Comparison of ENCODE assay signal across 8 cellular contexts in genomic region chr18:3248670-3249359, GRCh38. TPM values are rescaled to one million over a fixed set of nuclear protein-coding genes. Genes with fewer than 3 reads are reported as not detected.
DNase-seq lines count a peak whose midpoint lies in the region; ATAC-seq and TF ChIP-seq lines count a peak whose summit lies in the region.

No MANE protein-coding gene starts in this region.

- DNase-seq in GF-D8 (lab: John Stamatoyannopoulos, UW) (peak; percentile 37), glutamatergic neuron (no peak), midbrain (lab: John Stamatoyannopoulos, UW) (no peak), NCI-H2196 (lab: John Stamatoyannopoulos, UW; ENCODE audit: unreplicated experiment) (no peak)
- DNase-seq in activated CD4-positive, alpha-beta memory T cell treated with anti-CD3 and anti-CD28 coated beads, Interleukin-2, amount 10 ng/mL, durations not matched to agents 7 days and 5 days = peak; percentile 57

- H3K9ac ChIP-seq in KMS-11 = peak overlapping the region; percentile 79; the same call in 1 of the 2 replicates
- peak overlapping the region; percentile 98 to 99 (median 99) for H3K9ac ChIP-seq in skeletal muscle tissue (ENCODE audit: low read depth in 1 of 3, low read length in 3 of 3)

- peaks cover 42% of the 10 kb centered on the region for H3K79me2 ChIP-seq in KMS-11 (ENCODE audit: insufficient read depth, low read depth)

- H3K36me3 ChIP-seq in KMS-11 (ENCODE audit: insufficient read depth) = no peaks in the 10 kb centered on the region; the same call in 1 of the 2 replicates
- peaks cover 7 to 12% (median 8%) of the 10 kb centered on the region in 3 donors for H3K36me3 ChIP-seq in skeletal muscle tissue (ENCODE audit: control insufficient read depth in 3 of 3, insufficient read depth in 3 of 3, low read length in 3 of 3)

- ATAC-seq in HG02610 (IDR thresholded peaks at IDR 0.05; ENCODE audit: unreplicated experiment) = no peak

- H3K4me2 ChIP-seq in KMS-11 = peak overlapping the region; percentile 92

- no peaks in the 10 kb centered on the region for H3K27me3 Mint-ChIP-seq in activated CD4-positive, alpha-beta memory T cell treated with anti-CD3 and anti-CD28 coated beads, Interleukin-2, amount 10 ng/mL, durations not matched to agents 7 days and 5 days
- H3K27me3 Mint-ChIP-seq in glutamatergic neuron (ENCODE audit: unreplicated experiment) = no peaks in the 10 kb centered on the region

- H3K4me1 ChIP-seq in KMS-11 (ENCODE audit: low read depth, poor library complexity, severe bottlenecking) (peaks cover 43% of the 10 kb centered on the region), skeletal muscle tissue (ENCODE audit: control insufficient read depth in 3 of 3, insufficient read depth in 3 of 3, low read length in 3 of 3) (peaks cover 21 to 55% (median 22%) of the 10 kb centered on the region in 3 donors)

- H3K27ac Mint-ChIP-seq in activated CD4-positive, alpha-beta memory T cell treated with anti-CD3 and anti-CD28 coated beads, Interleukin-2, amount 10 ng/mL, durations not matched to agents 7 days and 5 days = peak overlapping the region; percentile 100
- peak overlapping the region; percentile 81 for H3K27ac Mint-ChIP-seq in glutamatergic neuron (ENCODE audit: unreplicated experiment)

- H4K20me1 ChIP-seq in KMS-11 (ENCODE audit: insufficient read depth) = 0 out of 2 replicates have a peak, but pooled peaks cover 5% of the 10 kb centered on the region

- peaks cover 49% of the 10 kb centered on the region for H3K4me1 Mint-ChIP-seq in activated CD4-positive, alpha-beta memory T cell treated with anti-CD3 and anti-CD28 coated beads, Interleukin-2, amount 10 ng/mL, durations not matched to agents 7 days and 5 days
- H3K4me1 Mint-ChIP-seq in glutamatergic neuron (ENCODE audit: low read depth, unreplicated experiment) = peaks cover 16% of the 10 kb centered on the region

- no peak overlapping the region for H2AFZ ChIP-seq in KMS-11 (ENCODE audit: low read depth)

- TF ChIP-seq CTCF in KMS-11 (conservative IDR thresholded peaks at IDR 0.05; ENCODE audit: low read depth, low read length) (no peak), glutamatergic neuron (IDR thresholded peaks at IDR 0.05; ENCODE audit: partially characterized antibody, unreplicated experiment) (no peak)

- CTCF ChIA-PET in activated CD4-positive, alpha-beta memory T cell treated with anti-CD3 and anti-CD28 coated beads, Interleukin-2, amount 10 ng/mL, durations not matched to agents 7 days and 5 days (lab: Charles Lee) = interaction anchor here (0.6 to 6.5 kb wide), 10 partner anchors 12 to 347 kb away, joined by 3 to 56 read pairs (median 9); partner anchors contain the start of gene MYL12B

- POLR2A ChIA-PET in activated CD4-positive, alpha-beta memory T cell treated with anti-CD3 and anti-CD28 coated beads, Interleukin-2, amount 10 ng/mL, durations not matched to agents 7 days and 5 days (lab: Charles Lee) = interaction anchor here (0.6 to 8.7 kb wide), 38 partner anchors 7 to 593 kb away, joined by 3 to 292 read pairs (median 8); partner anchors contain the start of genes MYL12B, SMCHD1 and TGIF1

- H3K4me3 Mint-ChIP-seq in activated CD4-positive, alpha-beta memory T cell treated with anti-CD3 and anti-CD28 coated beads, Interleukin-2, amount 10 ng/mL, durations not matched to agents 7 days and 5 days = peak overlapping the region; percentile 99
- peak overlapping the region; percentile 90 for H3K4me3 Mint-ChIP-seq in glutamatergic neuron (ENCODE audit: unreplicated experiment)

- H3K9me3 Mint-ChIP-seq in activated CD4-positive, alpha-beta memory T cell treated with anti-CD3 and anti-CD28 coated beads, Interleukin-2, amount 10 ng/mL, durations not matched to agents 7 days and 5 days = no peaks in the 10 kb centered on the region
- H3K9me3 Mint-ChIP-seq in glutamatergic neuron (ENCODE audit: unreplicated experiment) = peaks cover 5% of the 10 kb centered on the region

- H3K36me3 Mint-ChIP-seq in activated CD4-positive, alpha-beta memory T cell treated with anti-CD3 and anti-CD28 coated beads, Interleukin-2, amount 10 ng/mL, durations not matched to agents 7 days and 5 days (ENCODE audit: low read depth) = peaks cover 60% of the 10 kb centered on the region
- H3K36me3 Mint-ChIP-seq in glutamatergic neuron (ENCODE audit: unreplicated experiment) = no peaks in the 10 kb centered on the region

- H3K27ac ChIP-seq in KMS-11 = peak overlapping the region; percentile 87; the same call in 1 of the 2 replicates
- H3K27ac ChIP-seq in skeletal muscle tissue (ENCODE audit: low read depth, low read length) = peak overlapping the region; percentile 99

- H3K4me3 ChIP-seq in KMS-11 (IDR thresholded peaks at IDR 0.05; ENCODE audit: insufficient read depth, low read depth, low read length) (no peak overlapping the region), skeletal muscle tissue (ENCODE audit: low read length in 3 of 3) (peak overlapping the region; percentile 84 to 95 (median 94))

- H3K27me3 ChIP-seq in KMS-11 (ENCODE audit: insufficient read depth, low read depth) = no peaks in the 10 kb centered on the region
- no peaks in the 10 kb centered on the region for H3K27me3 ChIP-seq in skeletal muscle tissue (ENCODE audit: control insufficient read depth in 3 of 3, insufficient read depth in 3 of 3, low read length in 3 of 3)

- no peaks in the 10 kb centered on the region for H3K9me3 ChIP-seq in skeletal muscle tissue (ENCODE audit: control insufficient read depth in 3 of 3, low read length in 3 of 3)

RNA-seq across cellular contexts. Expression of gene MYL12A, which starts 1.2 kb away (rescaled TPM):
- total RNA-seq in activated CD4-positive, alpha-beta memory T cell treated with anti-CD3 and anti-CD28 coated beads, Interleukin-2, amount 10 ng/mL, durations not matched to agents 7 days and 5 days = 1,000 to 10,000 TPM; 1,118 to 1,119 TPM
- total RNA-seq in glutamatergic neuron (ENCODE audit: unreplicated experiment) (175 TPM), skeletal muscle tissue (694 TPM)

RNA-seq across cellular contexts. Expression of gene MYL12B, which starts 13.1 kb away (rescaled TPM):
- total RNA-seq in activated CD4-positive, alpha-beta memory T cell treated with anti-CD3 and anti-CD28 coated beads, Interleukin-2, amount 10 ng/mL, durations not matched to agents 7 days and 5 days = 100 to 1,000 TPM; 371 to 378 TPM
- 123 TPM for total RNA-seq in glutamatergic neuron (ENCODE audit: unreplicated experiment)
- 178 TPM for total RNA-seq in skeletal muscle tissue

RNA-seq across cellular contexts. Expression of gene MYOM1, which starts 29.0 kb away (rescaled TPM):
- 1 to 10 TPM; 1.7 to 2.4 TPM for total RNA-seq in activated CD4-positive, alpha-beta memory T cell treated with anti-CD3 and anti-CD28 coated beads, Interleukin-2, amount 10 ng/mL, durations not matched to agents 7 days and 5 days
- total RNA-seq in glutamatergic neuron (ENCODE audit: unreplicated experiment) (1.3 TPM), skeletal muscle tissue (661 TPM)

Comparison
In these comparisons a context has a peak if more than half of its experiments do, and no peak if none do; other contexts are left out.
1. DNase-seq: peak in GF-D8 (single experiment) and activated CD4-positive, alpha-beta memory T cell treated with anti-CD3 and anti-CD28 coated beads, Interleukin-2, amount 10 ng/mL, durations not matched to agents 7 days and 5 days (single experiment); none in glutamatergic neuron (single experiment), midbrain (single experiment) and NCI-H2196 (single experiment).
2. RNA of gene MYOM1, which starts 29.0 kb away (total RNA-seq): 661 TPM in skeletal muscle tissue (single experiment); 1.7 to 2.4 TPM in activated CD4-positive, alpha-beta memory T cell treated with anti-CD3 and anti-CD28 coated beads, Interleukin-2, amount 10 ng/mL, durations not matched to agents 7 days and 5 days and 1.3 TPM in glutamatergic neuron (single experiment); every median in the first group is over 100 times any median in the second.